ENCODE assay signal across 8 cellular contexts in genomic region chr7:86248977-86249376, GRCh38.
"Had no signal": no experiment of that assay in that cellular context is flagged by ENCODE, and none has a peak within 500 bp of the region (broad histone marks: within the 10 kb centered on the region; RNA-seq: fewer than 3 reads in every experiment).

No MANE protein-coding gene starts in this region.

- H3K9ac ChIP-seq: GM23248 had no signal

- H3K9me3 ChIP-seq: HAP-1 had no signal

- H2AFZ ChIP-seq: GM23248 had no signal

- H3K36me3 ChIP-seq: HAP-1 had no signal

- H3K4me1 ChIP-seq: HAP-1 had no signal

- ATAC-seq: HCT116 had no signal

- H3K4me3 ChIP-seq: GM23248, HAP-1 had no signal

- DNase-seq: GM23248, GOT3, H7, HFFc6, KBM-7 had no signal

- H3K27ac ChIP-seq: GM23248, HL-60 had no signal
